9 cellular contexts compared by ENCODE assay signal in the genomic region with DNA sequence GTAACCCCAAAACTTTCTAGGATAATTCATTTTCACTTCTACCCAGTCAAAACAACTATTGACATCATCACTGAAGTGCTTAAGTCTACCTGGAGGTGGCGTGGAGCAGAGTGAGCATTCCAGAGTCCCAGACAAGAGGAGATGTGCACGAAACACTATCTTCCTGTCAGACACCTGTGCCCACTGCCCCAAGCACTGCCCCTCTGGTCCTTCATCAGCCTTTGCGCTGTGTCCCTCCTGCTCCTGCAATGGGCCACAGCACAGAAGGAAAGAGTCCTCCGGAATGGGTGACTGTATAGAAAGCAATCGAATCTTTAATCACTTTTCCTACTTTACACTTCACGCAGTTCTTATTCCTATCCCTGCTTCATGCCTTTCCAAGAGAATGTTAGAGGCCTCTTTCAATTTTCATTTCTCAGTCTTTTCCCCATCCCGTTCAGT. TPM values are rescaled to one million over a fixed set of nuclear protein-coding genes. Genes with fewer than 3 reads are reported as not detected.
A peak's percentile ranks its signal among the peaks of the same experiment; 100 is the strongest.
DNase-seq lines count a peak whose midpoint lies in the region; TF ChIP-seq lines count a peak whose summit lies in the region.
"Had no signal": no experiment of that assay in that cellular context is flagged by ENCODE, and none has a peak within 500 bp of the region (broad histone marks: within the 10 kb centered on the region; RNA-seq: fewer than 3 reads in every experiment).

No MANE protein-coding gene starts in this region.

- H3K9me2 ChIP-seq in GM23248 (ENCODE audit: insufficient read depth), result no peaks in the 10 kb centered on the region
- H3K9me2 ChIP-seq in MM.1S (replicated peaks; ENCODE audit: insufficient read depth, low read length), result no peaks in the 10 kb centered on the region

- H3K4me3 Mint-ChIP-seq in activated CD4-positive, alpha-beta T cell treated with anti-CD3 and anti-CD28 coated beads, Interleukin-2, amount 10 ng/mL, durations not matched to agents 7 days and 5 days, result no peak overlapping the region

- TF ChIP-seq CTCF in MM.1S (IDR thresholded peaks at IDR 0.05; ENCODE audit: low read length) (peak; percentile 66), ascending aorta (IDR thresholded peaks at IDR 0.05) (no peak), vagina (IDR thresholded peaks at IDR 0.05) (no peak)

- H3F3A ChIP-seq in GM23248 (ENCODE audit: insufficient read depth) (no peaks in the 10 kb centered on the region), MM.1S (ENCODE audit: insufficient read depth, low read length) (no peaks in the 10 kb centered on the region)

- intact Hi-C loops in ascending aorta (cut with DNase I), result no loop called here
- intact Hi-C loops in vagina (cut with DNase I), result no loop called here

- H3K4me1 Mint-ChIP-seq in activated CD4-positive, alpha-beta T cell treated with anti-CD3 and anti-CD28 coated beads, Interleukin-2, amount 10 ng/mL, durations not matched to agents 7 days and 5 days, result no peaks in the 10 kb centered on the region

- no peak overlapping the region for H3K9ac ChIP-seq in GM23248
- H3K9ac ChIP-seq in MM.1S (ENCODE audit: low read length), result no peak overlapping the region

- H3K4me2 ChIP-seq in GM23248 (ENCODE audit: unreplicated experiment), result no peak overlapping the region
- peak overlapping the region; percentile 98 for H3K4me2 ChIP-seq in MM.1S (ENCODE audit: low read depth, low read length)

- no peak overlapping the region for H3K27ac Mint-ChIP-seq in activated CD4-positive, alpha-beta T cell treated with anti-CD3 and anti-CD28 coated beads, Interleukin-2, amount 10 ng/mL, durations not matched to agents 7 days and 5 days
- H3K27ac Mint-ChIP-seq: stimulated activated naive CD8-positive, alpha-beta T cell treated with anti-CD3 and anti-CD28 coated beads, Interleukin-15, Interleukin-2, amounts not matched to agents 100 ng/mL and 50 ng/mL, for 24 hours had no signal

- H3K36me3 ChIP-seq in GM23248 (ENCODE audit: low read depth), result no peaks in the 10 kb centered on the region
- H3K36me3 ChIP-seq in MM.1S (replicated peaks; ENCODE audit: insufficient read depth, low read length), result no peaks in the 10 kb centered on the region
- H3K36me3 ChIP-seq in ascending aorta, result no peaks in the 10 kb centered on the region
- H3K36me3 ChIP-seq in vagina, result no peaks in the 10 kb centered on the region

- H2AFZ ChIP-seq in GM23248 (no peak overlapping the region), MM.1S (ENCODE audit: low read length) (peak overlapping the region; percentile 48; the same call in 1 of the 2 replicates)

- POLR2A ChIA-PET in activated CD4-positive, alpha-beta T cell treated with anti-CD3 and anti-CD28 coated beads, Interleukin-2, amount 10 ng/mL, durations not matched to agents 7 days and 5 days (lab: Charles Lee), result no interaction called here

- DNase-seq in activated CD4-positive, alpha-beta T cell treated with anti-CD3 and anti-CD28 coated beads for 48 hours, result peak; percentile 30
- no peak for DNase-seq in activated CD4-positive, alpha-beta T cell treated with anti-CD3 and anti-CD28 coated beads, Interleukin-2, amount 10 ng/mL, durations not matched to agents 7 days and 5 days
- peak; percentile 39 for DNase-seq in GM23248
- DNase-seq in MM.1S, result peak; percentile 75
- no peak for DNase-seq in ascending aorta (ENCODE audit: low spot score in 2 of 2)
- peak; percentile 70 for DNase-seq in left kidney (ENCODE audit: low read depth, low spot score)
- DNase-seq in vagina (ENCODE audit: extremely low spot score in 2 of 2), result no peak
- no peak for DNase-seq in activated CD8-positive, alpha-beta memory T cell treated with anti-CD3 and anti-CD28 coated beads for 24 hours

- no peak for TF ChIP-seq POLR2A in vagina (IDR thresholded peaks at IDR 0.05)

- no peaks in the 10 kb centered on the region for H4K20me1 ChIP-seq in GM23248 (ENCODE audit: insufficient read depth)
- H4K20me1 ChIP-seq in MM.1S (ENCODE audit: insufficient read depth, low read length), result no peaks in the 10 kb centered on the region

- H3K79me2 ChIP-seq in GM23248 (ENCODE audit: insufficient read depth) (no peaks in the 10 kb centered on the region), MM.1S (ENCODE audit: low read length) (no peaks in the 10 kb centered on the region)

- H3K27ac ChIP-seq in GM23248 (no peak overlapping the region), MM.1S (ENCODE audit: low read length) (no peak overlapping the region), ascending aorta (peak overlapping the region in 1 of 2 donors; percentile 64), vagina (no peak overlapping the region)

- WGBS in GM23248 (ENCODE audit: low coverage in 1 of 2, low lambda C conversion rate in 2 of 2, missing lambda C conversion rate in 2 of 2), 2 experiments, result 35 to 55% methylated on average over 7 of the region's 7 CpGs

- H3K27me3 ChIP-seq in GM23248 (replicated peaks; ENCODE audit: insufficient read depth) (peaks cover 56% of the 10 kb centered on the region), MM.1S (replicated peaks; ENCODE audit: insufficient read depth, low read length) (no peaks in the 10 kb centered on the region), ascending aorta (no peaks in the 10 kb centered on the region), vagina (no peaks in the 10 kb centered on the region)

- H3K4me1 ChIP-seq in GM23248 (ENCODE audit: insufficient read depth), result peaks cover 5% of the 10 kb centered on the region; the same call in 1 of the 2 replicates
- no peaks in the 10 kb centered on the region for H3K4me1 ChIP-seq in MM.1S (ENCODE audit: low read length)
- H3K4me1 ChIP-seq in ascending aorta, result peaks cover 0 to 5% of the 10 kb centered on the region in 2 donors
- peaks cover 19% of the 10 kb centered on the region for H3K4me1 ChIP-seq in vagina

- CTCF ChIA-PET in activated CD4-positive, alpha-beta T cell treated with anti-CD3 and anti-CD28 coated beads, Interleukin-2, amount 10 ng/mL, durations not matched to agents 7 days and 5 days (lab: Charles Lee), result no interaction called here

- H3K4me3 ChIP-seq in GM23248 (no peak overlapping the region), MM.1S (ENCODE audit: low read length) (peak overlapping the region; percentile 65), ascending aorta (peak overlapping the region; percentile 55 to 58), vagina (peak overlapping the region in 1 of 2 donors; percentile 34)

- peaks cover 41% of the 10 kb centered on the region for H3K27me3 Mint-ChIP-seq in activated CD4-positive, alpha-beta T cell treated with anti-CD3 and anti-CD28 coated beads, Interleukin-2, amount 10 ng/mL, durations not matched to agents 7 days and 5 days

- H3K9me3 Mint-ChIP-seq in activated CD4-positive, alpha-beta T cell treated with anti-CD3 and anti-CD28 coated beads, Interleukin-2, amount 10 ng/mL, durations not matched to agents 7 days and 5 days, result no peaks in the 10 kb centered on the region
- H3K9me3 Mint-ChIP-seq: stimulated activated naive CD8-positive, alpha-beta T cell treated with anti-CD3 and anti-CD28 coated beads, Interleukin-15, Interleukin-2, amounts not matched to agents 100 ng/mL and 50 ng/mL, for 24 hours had no signal

- no peaks in the 10 kb centered on the region for H3K9me3 ChIP-seq in GM23248 (ENCODE audit: low read depth)
- no peaks in the 10 kb centered on the region for H3K9me3 ChIP-seq in MM.1S (replicated peaks; ENCODE audit: insufficient read depth, low read length)
- no peaks in the 10 kb centered on the region for H3K9me3 ChIP-seq in ascending aorta
- no peaks in the 10 kb centered on the region for H3K9me3 ChIP-seq in vagina

- no peaks in the 10 kb centered on the region for H3K36me3 Mint-ChIP-seq in activated CD4-positive, alpha-beta T cell treated with anti-CD3 and anti-CD28 coated beads, Interleukin-2, amount 10 ng/mL, durations not matched to agents 7 days and 5 days (ENCODE audit: low read depth)

- in situ Hi-C loops in GM23248 (cut with MboI), result no loop called here

RNA-seq across cellular contexts. Expression of gene GRIA4, which starts 0.5 kb away (rescaled TPM):
- total RNA-seq in activated CD4-positive, alpha-beta T cell treated with anti-CD3 and anti-CD28 coated beads, Interleukin-2, amount 10 ng/mL, durations not matched to agents 7 days and 5 days, result not detected
- not detected in 2 replicates for total RNA-seq in GM23248 (2014; rRNA removed; shearing (Covaris generic))
- not detected in 2 replicates for polyA plus RNA-seq in GM23248 (2016; fragmentation: Nextera tagmentation; extraction: Ambion mirVana)
- total RNA-seq in ascending aorta (not detected), vagina (not detected)

Comparison
In these comparisons a context has a peak if more than half of its experiments do, and no peak if none do; other contexts are left out.
1. DNase-seq: peak in activated CD4-positive, alpha-beta T cell treated with anti-CD3 and anti-CD28 coated beads for 48 hours (single experiment), GM23248 (single experiment), MM.1S (single experiment) and left kidney (single experiment); none in activated CD4-positive, alpha-beta T cell treated with anti-CD3 and anti-CD28 coated beads, Interleukin-2, amount 10 ng/mL, durations not matched to agents 7 days and 5 days (single experiment), ascending aorta (0 of 2), vagina (0 of 2) and activated CD8-positive, alpha-beta memory T cell treated with anti-CD3 and anti-CD28 coated beads for 24 hours (single experiment).